ENCODE assay signal across 9 cellular contexts in genomic region chr4:40046311-40046980, GRCh38. TPM values are rescaled to one million over a fixed set of nuclear protein-coding genes. Genes with fewer than 3 reads are reported as not detected.
A peak's percentile ranks its signal among the peaks of the same experiment; 100 is the strongest.
DNase-seq lines count a peak whose midpoint lies in the region; ATAC-seq and TF ChIP-seq lines count a peak whose summit lies in the region.
"Had no signal": no experiment of that assay in that cellular context is flagged by ENCODE, and none has a peak within 500 bp of the region (broad histone marks: within the 10 kb centered on the region; RNA-seq: fewer than 3 reads in every experiment).

No MANE protein-coding gene starts in this region.

- no peaks in the 10 kb centered on the region for H3K36me3 Mint-ChIP-seq in activated naive CD8-positive, alpha-beta T cell treated with anti-CD3 and anti-CD28 coated beads for 36 hours

- in situ Hi-C loops in transverse colon (cut with MboI; ENCODE audit: low pct_ligation_motif_present in 1 of 4, low pct_unique_long_range_greater_than_20kb in 1 of 4, low sequenced_read_pairs in 3 of 4): no loop called here

- TF ChIP-seq EP300 in transverse colon (IDR thresholded peaks at IDR 0.05; ENCODE audit: low read depth): no peak

- WGBS in transverse colon (ENCODE audit: low coverage in 1 of 2), 2 donors: 62 to 64% methylated on average over 5 to 8 of the region's 8 CpGs

- peak overlapping the region; percentile 80 for H3K27ac Mint-ChIP-seq in activated naive CD8-positive, alpha-beta T cell treated with anti-CD3 and anti-CD28 coated beads for 36 hours

- H3K27me3 Mint-ChIP-seq in activated naive CD8-positive, alpha-beta T cell treated with anti-CD3 and anti-CD28 coated beads for 36 hours: no peaks in the 10 kb centered on the region

- intact Hi-C loops in Right ventricle myocardium superior (cut with DNase I): no loop called here
- intact Hi-C loops in left ventricle myocardium inferior (cut with micrococcal nuclease): no loop called here
- intact Hi-C loops in transverse colon (cut with DNase I; ENCODE audit: low total_unique reads): no loop called here

- H3K4me1 ChIP-seq in left ventricle myocardium inferior (no peaks in the 10 kb centered on the region), transverse colon (peaks cover 0 to 11% (median 7%) of the 10 kb centered on the region in 4 donors), BE2C (no peaks in the 10 kb centered on the region)

- peak overlapping the region; percentile 6 for H3K4me3 Mint-ChIP-seq in activated naive CD8-positive, alpha-beta T cell treated with anti-CD3 and anti-CD28 coated beads for 36 hours

- no peak for TF ChIP-seq POLR2A in transverse colon (IDR thresholded peaks at IDR 0.05)

- H3K4me3 ChIP-seq in left ventricle myocardium inferior (no peak overlapping the region), transverse colon (no peak overlapping the region), BE2C (ENCODE audit: low read depth, low read length) (no peak overlapping the region)

- no peak for DNase-seq in Right ventricle myocardium superior
- no peak for DNase-seq in left ventricle myocardium inferior
- peak; percentile 61 for DNase-seq in activated naive CD8-positive, alpha-beta T cell treated with anti-CD3 and anti-CD28 coated beads for 36 hours
- peak; percentile 91 for DNase-seq in left lobe of liver (ENCODE audit: low spot score)
- DNase-seq in transverse colon: peak; percentile 50
- DNase-seq in C1 segment of cervical spinal cord (lab: John Stamatoyannopoulos, UW): no peak
- no peak for DNase-seq in BE2C

- TF ChIP-seq CTCF in left ventricle myocardium inferior (IDR thresholded peaks at IDR 0.05; ENCODE audit: borderline replicate concordance) (no peak), transverse colon (IDR thresholded peaks at IDR 0.05) (peak in 1 of 5 experiments; percentile 16), BE2C (IDR thresholded peaks at IDR 0.05; ENCODE audit: low read depth, low read length) (no peak)

- H3K27ac ChIP-seq in left ventricle myocardium inferior (replicated peaks) (no peak overlapping the region), transverse colon (peak overlapping the region in 1 of 4 donors; percentile 1)
- H3K27ac ChIP-seq: neutrophil had no signal

- ATAC-seq in Right ventricle myocardium superior (ENCODE audit: poor library complexity) (peak; percentile 64), left lobe of liver (peak; percentile 87), GM21360 (IDR thresholded peaks at IDR 0.05; ENCODE audit: unreplicated experiment) (no peak)

- H3K36me3 ChIP-seq in left ventricle myocardium inferior (no peaks in the 10 kb centered on the region), transverse colon (no peaks in the 10 kb centered on the region), BE2C (no peaks in the 10 kb centered on the region)
- H3K36me3 ChIP-seq: neutrophil had no signal

- peaks cover 1% of the 10 kb centered on the region for H3K9me3 Mint-ChIP-seq in activated naive CD8-positive, alpha-beta T cell treated with anti-CD3 and anti-CD28 coated beads for 36 hours

- H3K9me3 ChIP-seq in left ventricle myocardium inferior (replicated peaks) (no peaks in the 10 kb centered on the region), transverse colon (no peaks in the 10 kb centered on the region), BE2C (no peaks in the 10 kb centered on the region)
- H3K9me3 ChIP-seq: neutrophil had no signal

- peaks cover 15% of the 10 kb centered on the region for H3K27me3 ChIP-seq in left ventricle myocardium inferior (ENCODE audit: low read depth)
- no peaks in the 10 kb centered on the region for H3K27me3 ChIP-seq in transverse colon
- H3K27me3 ChIP-seq in BE2C: no peaks in the 10 kb centered on the region

- H3K4me1 Mint-ChIP-seq in activated naive CD8-positive, alpha-beta T cell treated with anti-CD3 and anti-CD28 coated beads for 36 hours: peaks cover 15% of the 10 kb centered on the region

RNA-seq across cellular contexts. Expression of gene N4BP2, which starts 10.2 kb away (rescaled TPM):
- total RNA-seq in Right ventricle myocardium superior (3.9 TPM), left ventricle myocardium inferior (5.0 TPM), left lobe of liver (7.2 TPM), transverse colon (10 to 100 TPM in 3 of 4 donors, 1 to 10 TPM in 1; 7.9 to 19.5 (median 12.5) TPM)
- 10 to 100 TPM; 17.6 to 21.9 TPM for total RNA-seq in activated naive CD8-positive, alpha-beta T cell treated with anti-CD3 and anti-CD28 coated beads for 36 hours
- 1.1 TPM for polyA plus RNA-seq in BE2C (2012; ENCODE audit: insufficient read depth, insufficient read length, low read depth)

Comparison
In these comparisons a context has a peak if more than half of its experiments do, and no peak if none do; other contexts are left out.
1. DNase-seq: peak in activated naive CD8-positive, alpha-beta T cell treated with anti-CD3 and anti-CD28 coated beads for 36 hours (single experiment), left lobe of liver (single experiment) and transverse colon (single experiment); none in Right ventricle myocardium superior (single experiment), left ventricle myocardium inferior (single experiment), C1 segment of cervical spinal cord (0 of 14) and BE2C (single experiment).